In the genomic region with DNA sequence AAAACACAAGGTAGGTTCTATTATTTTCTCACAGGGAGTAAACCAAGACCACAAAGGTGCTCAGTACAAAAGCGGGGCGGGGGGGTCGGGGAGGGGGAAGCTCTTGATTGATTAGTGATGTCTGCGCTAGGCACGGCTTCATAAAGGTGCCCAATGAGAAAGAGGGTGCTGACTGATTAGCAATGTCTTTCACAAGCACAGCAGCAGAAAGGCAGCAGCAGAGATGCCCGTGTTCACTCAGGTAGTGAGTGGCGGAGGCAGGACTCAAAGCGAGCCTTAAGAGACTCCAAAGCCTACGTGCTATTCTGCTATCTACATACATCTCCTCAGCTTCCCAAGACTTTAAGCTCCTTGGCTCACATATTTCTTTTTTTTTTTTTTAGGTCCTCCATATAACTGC, we compare ENCODE assay signal across 20 cellular contexts.
"Had no signal": no experiment of that assay in that cellular context is flagged by ENCODE, and none has a peak within 500 bp of the region (broad histone marks: within the 10 kb centered on the region; RNA-seq: fewer than 3 reads in every experiment).

No MANE protein-coding gene starts in this region.

- H3K4me3 Mint-ChIP-seq: activated CD4-positive, alpha-beta memory T cell treated with anti-CD3 and anti-CD28 coated beads, Interleukin-2, amount 10 ng/mL, durations not matched to agents 7 days and 5 days; dendritic cell treated with granulocyte-macrophage colony-stimulating factor and Interleukin-4, amounts not matched to agents 40 ng/mL and 50 ng/mL, for 4 days; T-helper 2 cell treated with Interferon-gamma antibody and Interleukin-4, amounts not matched to agents 5 μg/mL and 100 μg/mL, for 36 hours; WTC11 had no signal

- H3K4me3 ChIP-seq: mucosa of descending colon, ovary, psoas muscle, SK-N-MC, skin epidermis, thoracic aorta, upper lobe of left lung had no signal

- H3K4me1 ChIP-seq: psoas muscle had no signal

- H3K27ac Mint-ChIP-seq: activated CD4-positive, alpha-beta memory T cell treated with anti-CD3 and anti-CD28 coated beads, Interleukin-2, amount 10 ng/mL, durations not matched to agents 7 days and 5 days; T-helper 2 cell treated with Interferon-gamma antibody and Interleukin-4, amounts not matched to agents 5 μg/mL and 100 μg/mL, for 36 hours; WTC11 had no signal

- H3K27me3 Mint-ChIP-seq: activated CD4-positive, alpha-beta memory T cell treated with anti-CD3 and anti-CD28 coated beads, Interleukin-2, amount 10 ng/mL, durations not matched to agents 7 days and 5 days; activated CD4-positive, alpha-beta T cell treated with anti-CD3 and anti-CD28 coated beads for 36 hours; dendritic cell treated with granulocyte-macrophage colony-stimulating factor and Interleukin-4, amounts not matched to agents 40 ng/mL and 50 ng/mL, for 4 days; naive thymus-derived CD4-positive, alpha-beta T cell had no signal

- H3K27ac ChIP-seq: ovary, psoas muscle, SK-N-MC, skin epidermis, thoracic aorta, upper lobe of left lung had no signal

- H3K36me3 ChIP-seq: ovary, thoracic aorta, upper lobe of left lung had no signal

- H3K9me3 ChIP-seq: mucosa of descending colon, ovary, psoas muscle, thoracic aorta, upper lobe of left lung had no signal

- DNase-seq: activated CD4-positive, alpha-beta memory T cell treated with anti-CD3 and anti-CD28 coated beads, Interleukin-2, amount 10 ng/mL, durations not matched to agents 7 days and 5 days; activated CD4-positive, alpha-beta T cell treated with anti-CD3 and anti-CD28 coated beads for 36 hours; amniotic stem cell; effector memory CD4-positive, alpha-beta T cell; mesenchymal stem cell; mucosa of descending colon; naive thymus-derived CD4-positive, alpha-beta T cell; ovary; psoas muscle; right cardiac atrium; stimulated activated CD4-positive, alpha-beta T cell treated with anti-CD3 and anti-CD28 coated beads, Interleukin-15, amount 100 ng/mL, for 24 hours; stimulated activated CD4-positive, alpha-beta T cell treated with anti-CD3 and anti-CD28 coated beads, Interleukin-2, amount 100 ng/mL, for 48 hours; upper lobe of left lung had no signal

- H3K9me3 Mint-ChIP-seq: activated CD4-positive, alpha-beta memory T cell treated with anti-CD3 and anti-CD28 coated beads, Interleukin-2, amount 10 ng/mL, durations not matched to agents 7 days and 5 days; activated naive CD4-positive, alpha-beta T cell treated with anti-CD3 and anti-CD28 coated beads, Interleukin-2, amount 50 U/mL, for 72 hours; dendritic cell treated with granulocyte-macrophage colony-stimulating factor and Interleukin-4, amounts not matched to agents 40 ng/mL and 50 ng/mL, for 4 days; T-helper 2 cell treated with Interferon-gamma antibody and Interleukin-4, amounts not matched to agents 5 μg/mL and 100 μg/mL, for 36 hours; WTC11 had no signal

- ATAC-seq: activated CD4-positive, alpha-beta T cell treated with anti-CD3 and anti-CD28 coated beads for 36 hours; activated naive CD4-positive, alpha-beta T cell treated with anti-CD3 and anti-CD28 coated beads, Interleukin-2, amount 50 U/mL, for 72 hours; mucosa of descending colon; naive thymus-derived CD4-positive, alpha-beta T cell; psoas muscle; right cardiac atrium; WTC11 had no signal

- H3K27me3 ChIP-seq: ovary, upper lobe of left lung had no signal

- H3K36me3 Mint-ChIP-seq: WTC11 had no signal
